9 cellular contexts compared by ENCODE assay signal in genomic region chr17:38453951-38454421, GRCh38. TPM values are rescaled to one million over a fixed set of nuclear protein-coding genes. Genes with fewer than 3 reads are reported as not detected.
DNase-seq lines count a peak whose midpoint lies in the region; ATAC-seq, FAIRE-seq and TF ChIP-seq lines count a peak whose summit lies in the region.
"Had no signal": no experiment of that assay in that cellular context is flagged by ENCODE, and none has a peak within 500 bp of the region (broad histone marks: within the 10 kb centered on the region; RNA-seq: fewer than 3 reads in every experiment).

No MANE protein-coding gene starts in this region.

- peaks cover 13 to 76% of the 10 kb centered on the region in 2 experiments for H3K27me3 ChIP-seq in K562 (ENCODE audit: control insufficient read depth in 2 of 2, insufficient read depth in 2 of 2, low read length in 2 of 2)
- H3K27me3 ChIP-seq in keratinocyte (ENCODE audit: control insufficient read depth, extremely low read depth, insufficient read depth, low read length) = no peaks in the 10 kb centered on the region
- peaks cover 5% of the 10 kb centered on the region for H3K27me3 ChIP-seq in upper lobe of right lung

- 17% methylated on average over 9 of the region's 44 CpGs for WGBS in K562 (ENCODE audit: insufficient coverage, low coverage, missing lambda C conversion rate)

- H3K9me3 ChIP-seq in K562 (replicated peaks; ENCODE audit: control insufficient read depth, insufficient read depth, low read depth, low read length) (no peaks in the 10 kb centered on the region), keratinocyte (ENCODE audit: control insufficient read depth, low read depth, low read length) (no peaks in the 10 kb centered on the region), upper lobe of right lung (no peaks in the 10 kb centered on the region)

- H4K20me1 ChIP-seq in K562 (replicated peaks; ENCODE audit: control insufficient read depth, insufficient read depth, low read length) = peaks cover 14% of the 10 kb centered on the region; the same call in 1 of the 2 replicates
- H4K20me1 ChIP-seq in keratinocyte (ENCODE audit: control insufficient read depth, extremely low read depth, insufficient read depth, low read length) = peaks cover 12% of the 10 kb centered on the region

- H2AFZ ChIP-seq in K562 (ENCODE audit: low read depth, low read length) = no peak overlapping the region
- no peak overlapping the region for H2AFZ ChIP-seq in keratinocyte (ENCODE audit: control insufficient read depth, low read length)

- BruUV-seq in K562 (replicated peaks; lab: Mats Ljungman, UMichigan) = no TSS peak

- no peak overlapping the region for H3K4me3 ChIP-seq in K562
- peak overlapping the region; percentile 36 to 77 (median 77) for H3K4me3 ChIP-seq in keratinocyte (ENCODE audit: control insufficient read depth in 2 of 3, extremely low read depth in 1 of 3, insufficient read depth in 2 of 3, low read depth in 1 of 3, low read length in 3 of 3)
- peak overlapping the region; percentile 48 for H3K4me3 ChIP-seq in upper lobe of right lung

- H3K27me3 Mint-ChIP-seq in activated T-cell treated with anti-CD3 and anti-CD28 coated beads, Interleukin-2, amount 50 U/mL, for 72 hours (ENCODE audit: low read depth) = peaks cover 42% of the 10 kb centered on the region

- no peak for TF ChIP-seq RAD21 in K562 (CRISPR knock-in tag; conservative IDR thresholded peaks at IDR 0.05 in 1 of 2, IDR thresholded peaks at IDR 0.05 in 1 of 2)

- H3K36me3 ChIP-seq in K562 (ENCODE audit: control insufficient read depth, insufficient read depth, low read length) (no peaks in the 10 kb centered on the region), keratinocyte (ENCODE audit: control insufficient read depth in 2 of 2, extremely low read depth in 1 of 2, insufficient read depth in 2 of 2, low read length in 2 of 2) (peaks cover 7 to 19% of the 10 kb centered on the region in 2 experiments), upper lobe of right lung (peaks cover 8% of the 10 kb centered on the region)

- peak; percentile 21 to 32 for ATAC-seq in activated T-cell treated with anti-CD3 and anti-CD28 coated beads, Interleukin-2, amount 50 U/mL, for 72 hours (replicated peaks in 1 of 2)
- ATAC-seq in K562 = no peak
- ATAC-seq in upper lobe of right lung = no peak
- no peak for ATAC-seq in GM18868 (IDR thresholded peaks at IDR 0.05; ENCODE audit: unreplicated experiment)

- POLR2A ChIA-PET in K562 (lab: Yijun Ruan, JAX) = no interaction called here

- no peak for TF ChIP-seq EP300 in K562 (IDR thresholded peaks at IDR 0.05; ENCODE audit: low read length)

- no peak overlapping the region for H3K4me3 Mint-ChIP-seq in activated T-cell treated with anti-CD3 and anti-CD28 coated beads, Interleukin-2, amount 50 U/mL, for 72 hours

- H3K9me1 ChIP-seq in K562 (ENCODE audit: control insufficient read depth, insufficient read depth, low read length) = no peaks in the 10 kb centered on the region
- peaks cover 2% of the 10 kb centered on the region for H3K9me1 ChIP-seq in keratinocyte (ENCODE audit: control insufficient read depth, extremely low read depth, insufficient read depth, low read length)

- H3K36me3 Mint-ChIP-seq in activated T-cell treated with anti-CD3 and anti-CD28 coated beads, Interleukin-2, amount 50 U/mL, for 72 hours (ENCODE audit: insufficient read depth in 2 of 2) = no peaks in the 10 kb centered on the region
- H3K36me3 Mint-ChIP-seq: activated naive CD8-positive, alpha-beta T cell had no signal

- FAIRE-seq in K562 (lab: Jason Lieb, UNC) (no peak), keratinocyte (lab: Jason Lieb, UNC) (no peak)

- DNase-seq in activated T-cell treated with anti-CD3 and anti-CD28 coated beads, Interleukin-2, amount 50 U/mL, for 72 hours = no peak
- no peak for DNase-seq in activated T-cell treated with anti-CD3 and anti-CD28 coated beads for 4 hours
- peak in 1 of 4 experiments; percentile 31 for DNase-seq in K562 (ENCODE audit: extremely low read depth in 1 of 4, low spot score in 3 of 4)
- DNase-seq in keratinocyte (ENCODE audit: low read depth, low spot score) = no peak
- DNase-seq in upper lobe of right lung = no peak
- DNase-seq in amniotic stem cell (lab: John Stamatoyannopoulos, UW) = no peak
- no peak for DNase-seq in superior temporal gyrus (ENCODE audit: extremely low spot score)

- no peak for TF ChIP-seq CTCF in K562 (IDR thresholded peaks at IDR 0.05 in 2 of 3, conservative IDR thresholded peaks at IDR 0.05 in 1 of 3; ENCODE audit: insufficient read depth in 2 of 3, low read depth in 1 of 3, low read length in 3 of 3)
- no peak for TF ChIP-seq CTCF in keratinocyte (optimal IDR thresholded peaks at IDR 0.05 in 1 of 3, IDR thresholded peaks at IDR 0.05 in 1 of 3, conservative IDR thresholded peaks at IDR 0.05 in 1 of 3; ENCODE audit: extremely low read depth in 1 of 3, insufficient read depth in 2 of 3, low read length in 3 of 3)
- TF ChIP-seq CTCF in upper lobe of right lung (IDR thresholded peaks at IDR 0.05) = no peak

- H3K9ac ChIP-seq in K562 (ENCODE audit: insufficient read depth in 1 of 2, low read depth in 2 of 2, low read length in 2 of 2) (no peak overlapping the region), keratinocyte (ENCODE audit: control insufficient read depth, extremely low read depth, insufficient read depth, low read length) (peak overlapping the region; percentile 74)

- intact Hi-C loops in K562 (cut with micrococcal nuclease) = no loop called here
- intact Hi-C loops in upper lobe of right lung (cut with DNase I) = no loop called here

- H3K4me2 ChIP-seq in K562 (ENCODE audit: insufficient read depth, low read length) (no peak overlapping the region), keratinocyte (ENCODE audit: control insufficient read depth, extremely low read depth, insufficient read depth, low read depth, low read length) (peak overlapping the region; percentile 93)

- no peak overlapping the region for H3K27ac Mint-ChIP-seq in activated T-cell treated with anti-CD3 and anti-CD28 coated beads, Interleukin-2, amount 50 U/mL, for 72 hours
- H3K27ac Mint-ChIP-seq: activated naive CD8-positive, alpha-beta T cell had no signal

- H3K79me2 ChIP-seq in K562 (ENCODE audit: control insufficient read depth, insufficient read depth, low read length) (no peaks in the 10 kb centered on the region), keratinocyte (ENCODE audit: control insufficient read depth, insufficient read depth, low read length) (peaks cover 15% of the 10 kb centered on the region)

- CTCF ChIA-PET in K562 (lab: Yijun Ruan, JAX; ENCODE audit: low intra/inter-chr PET ratio) = no interaction called here

- dilution Hi-C loops in keratinocyte (cut with MboI; ENCODE audit: extremely low pct_ligation_motif_present, low sequenced_read_pairs) = no loop called here

- H3K4me1 ChIP-seq in K562 (replicated peaks in 1 of 2; ENCODE audit: control insufficient read depth in 2 of 2, insufficient read depth in 2 of 2, low read length in 2 of 2) (peaks cover 6 to 20% of the 10 kb centered on the region in 2 experiments; a peak in 4 of 5 replicates), keratinocyte (ENCODE audit: control insufficient read depth, extremely low read depth, insufficient read depth, low read length) (peaks cover 63% of the 10 kb centered on the region), upper lobe of right lung (peaks cover 39% of the 10 kb centered on the region)

- H3K27ac ChIP-seq in K562 (ENCODE audit: extremely low read depth, low read depth, low read length) = no peak overlapping the region
- peak overlapping the region; percentile 55 for H3K27ac ChIP-seq in keratinocyte (ENCODE audit: control insufficient read depth, insufficient read depth, low read length)
- H3K27ac ChIP-seq in upper lobe of right lung = peak overlapping the region; percentile 70

- no peak for TF ChIP-seq POLR2A in K562 (conservative IDR thresholded peaks at IDR 0.05)

- in situ Hi-C loops in K562 (cut with MboI) = no loop called here

- H3K9me3 Mint-ChIP-seq in activated T-cell treated with anti-CD3 and anti-CD28 coated beads, Interleukin-2, amount 50 U/mL, for 72 hours = no peaks in the 10 kb centered on the region

- H3K4me1 Mint-ChIP-seq in activated T-cell treated with anti-CD3 and anti-CD28 coated beads, Interleukin-2, amount 50 U/mL, for 72 hours (ENCODE audit: low read depth) = peaks cover 13% of the 10 kb centered on the region

TF ChIP-seq in K562, 482 proteins besides CTCF, POLR2A, EP300 and RAD21:
- TF ChIP-seq CBX8 (IDR thresholded peaks at IDR 0.05; ENCODE audit: borderline replicate concordance, extremely low read depth, low read depth, low read length, poor library complexity, severe bottlenecking) (no peak), NFIC (IDR thresholded peaks at IDR 0.05) (peak; percentile 27; the same call in 1 of the 2 replicates)

RNA-seq across cellular contexts. Expression of gene ARHGAP23, which starts 25.7 kb away (rescaled TPM):
- 1 to 10 TPM; 2.6 to 2.7 TPM for total RNA-seq in activated T-cell treated with anti-CD3 and anti-CD28 coated beads, Interleukin-2, amount 50 U/mL, for 72 hours
- total RNA-seq in K562 (2011; cell fraction: chromatin; rRNA removed; ENCODE audit: low replicate concordance) = 5.4 and 10.3 TPM in 2 replicates
- 3.6 and 6.0 TPM in 2 replicates for total RNA-seq in K562 (2011; cell fraction: nucleolus; rRNA removed)
- 4.4 and 6.6 TPM in 2 replicates for total RNA-seq in K562 (2011; cell fraction: nucleoplasm; rRNA removed)
- total RNA-seq in K562 (2014; rRNA removed) = 0.33 and 0.86 TPM in 2 replicates
- 0.06 and 0.25 TPM in 2 replicates for total RNA-seq in K562 (2014; rRNA removed; fragmentation: Illumina TruSeq; extraction: Trizol)
- 0.29 and 0.57 TPM in 2 replicates for total RNA-seq in K562 (2015; rRNA removed; fragmentation: Illumina TruSeq; extraction: Trizol)
- total RNA-seq in K562 (2021) = 1.4 and 2.7 TPM in 2 replicates
- 0.12 and 0.71 TPM in 2 replicates for polyA plus RNA-seq in K562 (2011; rRNA removed)
- polyA plus RNA-seq in K562 (2011; cell fraction: cytosol; rRNA removed) = 0.10 and 1.00 TPM in 2 replicates
- polyA plus RNA-seq in K562 (2011; cell fraction: nucleus; rRNA removed) = 0.80 and 2.2 TPM in 2 replicates
- 0.52 and 0.68 TPM in 2 replicates for polyA plus RNA-seq in K562 (2012)
- 0.68 and 0.70 TPM in 2 replicates for polyA plus RNA-seq in K562 (2014; fragmentation: Illumina TruSeq; extraction: Trizol)
- under 1 TPM; 0.01 to 0.03 TPM for polyA plus RNA-seq in K562 (2014; fragmentation: Nextera tagmentation; extraction: Ambion mirVana)
- 0.69 and 1.6 TPM in 2 replicates for polyA plus RNA-seq in K562 (2014; rRNA removed)
- polyA minus RNA-seq in K562 (2011; rRNA and poly(A)+ RNA removed) = 0.24 and 1.6 TPM in 2 replicates
- polyA minus RNA-seq in K562 (2011; cell fraction: cytosol; rRNA and poly(A)+ RNA removed) = 0.18 and 1.4 TPM in 2 replicates
- polyA minus RNA-seq in K562 (2011; cell fraction: nucleus; rRNA and poly(A)+ RNA removed) = 1.7 and 3.0 TPM in 2 replicates
- 6.0 to 12.3 TPM (median 6.1 TPM) in 3 replicates for polyA plus RNA-seq in keratinocyte
- 17.8 TPM for polyA plus RNA-seq in keratinocyte (2011; ENCODE audit: low read depth)
- 7.3 and 7.9 TPM in 2 replicates for polyA plus RNA-seq in keratinocyte (2011; cell fraction: cytosol; rRNA removed)
- 17.2 and 23.8 TPM in 2 replicates for polyA plus RNA-seq in keratinocyte (2011; cell fraction: nucleus; rRNA removed)
- polyA plus RNA-seq in keratinocyte (2012; ENCODE audit: low replicate concordance) = 17.6 and 27.2 TPM in 2 replicates
- polyA minus RNA-seq in keratinocyte = 7.6 to 69.9 TPM (median 16.7 TPM) in 3 replicates
- 10.2 TPM for polyA minus RNA-seq in keratinocyte (2011; cell fraction: cytosol; rRNA and poly(A)+ RNA removed)
- 22.2 and 22.7 TPM in 2 replicates for polyA minus RNA-seq in keratinocyte (2011; cell fraction: nucleus; rRNA and poly(A)+ RNA removed)
- 85.1 TPM for total RNA-seq in upper lobe of right lung

Comparison
In these comparisons a context has a peak if more than half of its experiments do, and no peak if none do; other contexts are left out.
1. ATAC-seq: peak in activated T-cell treated with anti-CD3 and anti-CD28 coated beads, Interleukin-2, amount 50 U/mL, for 72 hours (2 of 2); none in K562 (single experiment), upper lobe of right lung (single experiment) and GM18868 (single experiment).